Comparison of ENCODE assay signal across 24 cellular contexts in genomic region chr5:112232651-112233050, GRCh38.
"Had no signal": no experiment of that assay in that cellular context is flagged by ENCODE, and none has a peak within 500 bp of the region (broad histone marks: within the 10 kb centered on the region; RNA-seq: fewer than 3 reads in every experiment).

No MANE protein-coding gene starts in this region.

- H3K9me3 ChIP-seq: esophagus muscularis mucosa, gastrocnemius medialis, spleen had no signal

- H3K27me3 Mint-ChIP-seq: dendritic cell treated with granulocyte-macrophage colony-stimulating factor and Interleukin-4, amounts not matched to agents 40 ng/mL and 50 ng/mL, for 4 days; progenitor cell of endocrine pancreas had no signal

- DNase-seq: activated CD4-positive, alpha-beta T cell treated with anti-CD3 and anti-CD28 coated beads, Interleukin-2, amount 50 U/mL, for 4 hours; activated effector memory CD4-positive, alpha-beta T cell treated with Interleukin-2 at 50 U/mL for 16 hours; activated naive CD4-positive, alpha-beta T cell treated with anti-CD3 and anti-CD28 coated beads for 36 hours; activated naive CD8-positive, alpha-beta T cell treated with anti-CD3 and anti-CD28 coated beads, Interleukin-2, amount 10 ng/mL, durations not matched to agents 7 days and 5 days; activated T-cell treated with anti-CD3 and anti-CD28 coated beads, Interleukin-2, amount 50 U/mL, for 48 hours; amygdala; effector CD4-positive, alpha-beta T cell; gastrocnemius medialis; hippocampal formation; left ventricle myocardium superior; naive thymus-derived CD4-positive, alpha-beta T cell; retina; spleen; stimulated activated CD4-positive, alpha-beta T cell treated with anti-CD3 and anti-CD28 coated beads, Interleukin-4, amount 100 ng/mL, for 1 hour; stimulated activated naive CD4-positive, alpha-beta T cell treated with Interleukin-2 at 50 U/mL for 16 hours; T-helper 1 cell had no signal

- H3K4me3 ChIP-seq: cardiac muscle cell, esophagus muscularis mucosa, gastrocnemius medialis, spleen had no signal

- H3K9me3 Mint-ChIP-seq: activated naive CD4-positive, alpha-beta T cell treated with anti-CD3 and anti-CD28 coated beads for 36 hours; activated naive CD8-positive, alpha-beta T cell treated with anti-CD3 and anti-CD28 coated beads, Interleukin-2, amount 10 ng/mL, durations not matched to agents 7 days and 5 days; dendritic cell treated with granulocyte-macrophage colony-stimulating factor and Interleukin-4, amounts not matched to agents 40 ng/mL and 50 ng/mL, for 4 days; memory B cell; naive thymus-derived CD4-positive, alpha-beta T cell; neural crest cell had no signal

- H3K4me1 Mint-ChIP-seq: activated naive CD8-positive, alpha-beta T cell treated with anti-CD3 and anti-CD28 coated beads, Interleukin-2, amount 10 ng/mL, durations not matched to agents 7 days and 5 days; memory B cell; naive thymus-derived CD4-positive, alpha-beta T cell had no signal

- H3K36me3 Mint-ChIP-seq: activated naive CD8-positive, alpha-beta T cell treated with anti-CD3 and anti-CD28 coated beads, Interleukin-2, amount 10 ng/mL, durations not matched to agents 7 days and 5 days; memory B cell; naive thymus-derived CD4-positive, alpha-beta T cell had no signal

- H3K27ac Mint-ChIP-seq: activated naive CD4-positive, alpha-beta T cell treated with anti-CD3 and anti-CD28 coated beads for 36 hours; activated naive CD8-positive, alpha-beta T cell treated with anti-CD3 and anti-CD28 coated beads, Interleukin-2, amount 10 ng/mL, durations not matched to agents 7 days and 5 days; dendritic cell treated with granulocyte-macrophage colony-stimulating factor and Interleukin-4, amounts not matched to agents 40 ng/mL and 50 ng/mL, for 4 days; memory B cell; naive thymus-derived CD4-positive, alpha-beta T cell; progenitor cell of endocrine pancreas had no signal

- FAIRE-seq: endometrium, TTC549 had no signal

- H3K27me3 ChIP-seq: cardiac muscle cell, esophagus muscularis mucosa, gastrocnemius medialis, spleen had no signal

- H3K27ac ChIP-seq: cardiac muscle cell, esophagus muscularis mucosa, gastrocnemius medialis, spleen had no signal

- ATAC-seq: gastrocnemius medialis; left ventricle myocardium superior; naive thymus-derived CD4-positive, alpha-beta T cell had no signal

- H3K36me3 ChIP-seq: cardiac muscle cell, gastrocnemius medialis, spleen had no signal

- H3K4me3 Mint-ChIP-seq: activated naive CD4-positive, alpha-beta T cell treated with anti-CD3 and anti-CD28 coated beads for 36 hours; activated naive CD8-positive, alpha-beta T cell treated with anti-CD3 and anti-CD28 coated beads, Interleukin-2, amount 10 ng/mL, durations not matched to agents 7 days and 5 days; dendritic cell treated with granulocyte-macrophage colony-stimulating factor and Interleukin-4, amounts not matched to agents 40 ng/mL and 50 ng/mL, for 4 days; memory B cell; naive thymus-derived CD4-positive, alpha-beta T cell; neural crest cell had no signal
